Comparison of ENCODE assay signal across 11 cellular contexts in genomic region chr13:73303858-73304257, GRCh38.
DNase-seq lines count a peak whose midpoint lies in the region; ATAC-seq and FAIRE-seq lines count a peak whose summit lies in the region.
"Had no signal": no experiment of that assay in that cellular context is flagged by ENCODE, and none has a peak within 500 bp of the region (broad histone marks: within the 10 kb centered on the region; RNA-seq: fewer than 3 reads in every experiment).

No MANE protein-coding gene starts in this region.

- no peaks in the 10 kb centered on the region for H3K27me3 Mint-ChIP-seq in stimulated activated naive CD8-positive, alpha-beta T cell treated with anti-CD3 and anti-CD28 coated beads, Interleukin-15, amount 100 ng/mL, for 72 hours
- H3K27me3 Mint-ChIP-seq in activated T-cell treated with anti-CD3 and anti-CD28 coated beads, Interleukin-2, amount 50 U/mL, for 24 hours, result peaks cover 3% of the 10 kb centered on the region
- H3K27me3 Mint-ChIP-seq: IgD-negative memory B cell, T-helper 17 cell had no signal

- H3K4me3 Mint-ChIP-seq in stimulated activated naive CD8-positive, alpha-beta T cell treated with anti-CD3 and anti-CD28 coated beads, Interleukin-15, amount 100 ng/mL, for 72 hours, result no peak overlapping the region
- no peak overlapping the region for H3K4me3 Mint-ChIP-seq in activated T-cell treated with anti-CD3 and anti-CD28 coated beads, Interleukin-2, amount 50 U/mL, for 24 hours
- H3K4me3 Mint-ChIP-seq: IgD-negative memory B cell, T-helper 17 cell had no signal

- DNase-seq in stimulated activated naive CD8-positive, alpha-beta T cell treated with anti-CD3 and anti-CD28 coated beads, Interleukin-15, Interleukin-2, amounts not matched to agents 100 U/mL and 50 U/mL, for 24 hours, result no peak
- DNase-seq in stimulated activated naive CD8-positive, alpha-beta T cell treated with anti-CD3 and anti-CD28 coated beads, Interleukin-15, amount 100 ng/mL, for 72 hours, result no peak
- peak; percentile 29 for DNase-seq in activated T-cell treated with anti-CD3 and anti-CD28 coated beads, Interleukin-2, amount 50 U/mL, for 24 hours
- DNase-seq in iris pigment epithelial cell (ENCODE audit: low read depth), result peak; percentile 53
- peak; percentile 20 for DNase-seq in urothelium cell line (ENCODE audit: low spot score)
- no peak for DNase-seq in NCI-H146 treated with DMSO at 0.1 percent for 48 hours (lab: John Stamatoyannopoulos, UW; ENCODE audit: unreplicated experiment)
- DNase-seq in SW480 (ENCODE audit: low spot score), result no peak
- DNase-seq in NCI-H774 (lab: John Stamatoyannopoulos, UW), result no peak
- DNase-seq: NCI-H2029 treated with DMSO at 0.1 percent for 48 hours, T-helper 17 cell had no signal

- H3K27ac Mint-ChIP-seq in stimulated activated naive CD8-positive, alpha-beta T cell treated with anti-CD3 and anti-CD28 coated beads, Interleukin-15, amount 100 ng/mL, for 72 hours, result no peak overlapping the region
- peak overlapping the region; percentile 9 for H3K27ac Mint-ChIP-seq in activated T-cell treated with anti-CD3 and anti-CD28 coated beads, Interleukin-2, amount 50 U/mL, for 24 hours
- H3K27ac Mint-ChIP-seq: IgD-negative memory B cell, T-helper 17 cell had no signal

- no peaks in the 10 kb centered on the region for H3K4me1 Mint-ChIP-seq in stimulated activated naive CD8-positive, alpha-beta T cell treated with anti-CD3 and anti-CD28 coated beads, Interleukin-15, amount 100 ng/mL, for 72 hours
- H3K4me1 Mint-ChIP-seq in activated T-cell treated with anti-CD3 and anti-CD28 coated beads, Interleukin-2, amount 50 U/mL, for 24 hours (ENCODE audit: low read depth), result peaks cover 12% of the 10 kb centered on the region
- H3K4me1 Mint-ChIP-seq: IgD-negative memory B cell had no signal

- no peak for FAIRE-seq in urothelium cell line (lab: Jason Lieb, UNC)

- peak; percentile 49 for ATAC-seq in stimulated activated naive CD8-positive, alpha-beta T cell treated with anti-CD3 and anti-CD28 coated beads, Interleukin-15, Interleukin-2, amounts not matched to agents 100 U/mL and 50 U/mL, for 24 hours
- no peak for ATAC-seq in stimulated activated naive CD8-positive, alpha-beta T cell treated with anti-CD3 and anti-CD28 coated beads, Interleukin-15, amount 100 ng/mL, for 72 hours
- ATAC-seq: T-helper 17 cell had no signal

- H3K9me3 Mint-ChIP-seq in stimulated activated naive CD8-positive, alpha-beta T cell treated with anti-CD3 and anti-CD28 coated beads, Interleukin-15, amount 100 ng/mL, for 72 hours, result no peaks in the 10 kb centered on the region
- H3K9me3 Mint-ChIP-seq in activated T-cell treated with anti-CD3 and anti-CD28 coated beads, Interleukin-2, amount 50 U/mL, for 24 hours, result no peaks in the 10 kb centered on the region
- H3K9me3 Mint-ChIP-seq: IgD-negative memory B cell had no signal

- H3K36me3 Mint-ChIP-seq in activated T-cell treated with anti-CD3 and anti-CD28 coated beads, Interleukin-2, amount 50 U/mL, for 24 hours (ENCODE audit: low read depth), result no peaks in the 10 kb centered on the region

Comparison
In these comparisons a context has a peak if more than half of its experiments do, and no peak if none do; other contexts are left out.
1. DNase-seq: peak in activated T-cell treated with anti-CD3 and anti-CD28 coated beads, Interleukin-2, amount 50 U/mL, for 24 hours (single experiment), iris pigment epithelial cell (single experiment) and urothelium cell line (single experiment); none in stimulated activated naive CD8-positive, alpha-beta T cell treated with anti-CD3 and anti-CD28 coated beads, Interleukin-15, Interleukin-2, amounts not matched to agents 100 U/mL and 50 U/mL, for 24 hours (single experiment), stimulated activated naive CD8-positive, alpha-beta T cell treated with anti-CD3 and anti-CD28 coated beads, Interleukin-15, amount 100 ng/mL, for 72 hours (0 of 2), NCI-H146 treated with DMSO at 0.1 percent for 48 hours (single experiment), SW480 (single experiment) and NCI-H774 (single experiment).